In genomic region chr7:14377646-14378266, GRCh38 we compare ENCODE assay signal across 16 cellular contexts.
DNase-seq lines count a peak whose midpoint lies in the region; ATAC-seq and TF ChIP-seq lines count a peak whose summit lies in the region.
"Had no signal": no experiment of that assay in that cellular context is flagged by ENCODE, and none has a peak within 500 bp of the region (broad histone marks: within the 10 kb centered on the region; RNA-seq: fewer than 3 reads in every experiment).

No MANE protein-coding gene starts in this region.

- H3K4me3 ChIP-seq in MG63 (no peak overlapping the region), fibroblast of mammary gland (ENCODE audit: control insufficient read depth, low read depth, low read length) (no peak overlapping the region), psoas muscle (no peak overlapping the region), esophagus squamous epithelium (no peak overlapping the region)

- in situ Hi-C loops in GM13976 (cut with MboI; ENCODE audit: low sequenced_read_pairs, unreplicated experiment) = no loop called here

- peak; percentile 62 for DNase-seq in AG20443 (ENCODE audit: low spot score)
- peak; percentile 39 for DNase-seq in MG63
- DNase-seq in fibroblast of mammary gland (ENCODE audit: low read depth) = peak; percentile 78
- peak; percentile 20 for DNase-seq in non-pigmented ciliary epithelial cell (ENCODE audit: low read depth)
- no peak for DNase-seq in psoas muscle
- no peak for DNase-seq in esophagus squamous epithelium (lab: John Stamatoyannopoulos, UW)
- DNase-seq in GM13976 (ENCODE audit: low spot score) = no peak
- no peak for DNase-seq in hypothalamus (lab: John Stamatoyannopoulos, UW)
- DNase-seq: activated CD4-positive, alpha-beta T cell treated with anti-CD3 and anti-CD28 coated beads, Interleukin-2, amount 10 ng/mL, durations not matched to agents 7 days and 5 days; CD8-positive, alpha-beta T cell; mesendoderm; posterior cingulate gyrus; stimulated activated naive CD8-positive, alpha-beta T cell treated with anti-CD3 and anti-CD28 coated beads, Interleukin-15, amount 100 ng/mL, for 72 hours; T-helper 17 cell had no signal

- WGBS in psoas muscle, 3 donors = 49 to 70% (median 51%) methylated on average over 4 of the region's 4 CpGs
- 71 to 74% methylated on average over 4 of the region's 4 CpGs for WGBS in esophagus squamous epithelium, 2 donors

- H3K9me3 ChIP-seq in MG63 (no peaks in the 10 kb centered on the region), psoas muscle (no peaks in the 10 kb centered on the region), esophagus squamous epithelium (no peaks in the 10 kb centered on the region)

- TF ChIP-seq POLR2A in esophagus squamous epithelium (IDR thresholded peaks at IDR 0.05) = no peak

- TF ChIP-seq CTCF in fibroblast of mammary gland (conservative IDR thresholded peaks at IDR 0.05; ENCODE audit: control insufficient read depth, insufficient read depth, low read depth, low read length) (no peak), psoas muscle (IDR thresholded peaks at IDR 0.05) (no peak), esophagus squamous epithelium (IDR thresholded peaks at IDR 0.05) (no peak), GM13976 (IDR thresholded peaks at IDR 0.05; ENCODE audit: borderline replicate concordance, control extremely low read depth, extremely low read depth, insufficient read depth, missing control alignments) (no peak)

- H3K27me3 ChIP-seq in MG63 (no peaks in the 10 kb centered on the region), psoas muscle (ENCODE audit: insufficient read depth in 3 of 3, low read length in 2 of 3) (no peaks in the 10 kb centered on the region), esophagus squamous epithelium (no peaks in the 10 kb centered on the region)

- H3K4me1 ChIP-seq in psoas muscle (no peaks in the 10 kb centered on the region), esophagus squamous epithelium (no peaks in the 10 kb centered on the region)

- intact Hi-C loops in psoas muscle (cut with DNase I) (no loop called here), esophagus squamous epithelium (cut with DNase I) (no loop called here)

- no peaks in the 10 kb centered on the region for H3K36me3 ChIP-seq in MG63
- H3K36me3 ChIP-seq in psoas muscle (ENCODE audit: insufficient read depth in 1 of 2, low read depth in 1 of 2) = no peaks in the 10 kb centered on the region
- H3K36me3 ChIP-seq in esophagus squamous epithelium = no peaks in the 10 kb centered on the region

- ATAC-seq in psoas muscle = no peak
- ATAC-seq: activated T-helper 17 cell treated with anti-CD3 and anti-CD28 coated beads, Interleukin-2, amount 50 U/mL, for 72 hours; CD8-positive, alpha-beta T cell; HCT116; stimulated activated naive CD8-positive, alpha-beta T cell treated with anti-CD3 and anti-CD28 coated beads, Interleukin-15, amount 100 ng/mL, for 72 hours; T-helper 17 cell had no signal

- H3K27ac ChIP-seq in psoas muscle = no peak overlapping the region
- no peak overlapping the region for H3K27ac ChIP-seq in esophagus squamous epithelium

Comparison
In these comparisons a context has a peak if more than half of its experiments do, and no peak if none do; other contexts are left out.
1. DNase-seq: peak in AG20443 (single experiment), MG63 (single experiment), fibroblast of mammary gland (single experiment) and non-pigmented ciliary epithelial cell (single experiment); none in psoas muscle (0 of 2), esophagus squamous epithelium (single experiment), GM13976 (single experiment) and hypothalamus (0 of 51).